Comparison of ENCODE assay signal across 9 cellular contexts in the genomic region with DNA sequence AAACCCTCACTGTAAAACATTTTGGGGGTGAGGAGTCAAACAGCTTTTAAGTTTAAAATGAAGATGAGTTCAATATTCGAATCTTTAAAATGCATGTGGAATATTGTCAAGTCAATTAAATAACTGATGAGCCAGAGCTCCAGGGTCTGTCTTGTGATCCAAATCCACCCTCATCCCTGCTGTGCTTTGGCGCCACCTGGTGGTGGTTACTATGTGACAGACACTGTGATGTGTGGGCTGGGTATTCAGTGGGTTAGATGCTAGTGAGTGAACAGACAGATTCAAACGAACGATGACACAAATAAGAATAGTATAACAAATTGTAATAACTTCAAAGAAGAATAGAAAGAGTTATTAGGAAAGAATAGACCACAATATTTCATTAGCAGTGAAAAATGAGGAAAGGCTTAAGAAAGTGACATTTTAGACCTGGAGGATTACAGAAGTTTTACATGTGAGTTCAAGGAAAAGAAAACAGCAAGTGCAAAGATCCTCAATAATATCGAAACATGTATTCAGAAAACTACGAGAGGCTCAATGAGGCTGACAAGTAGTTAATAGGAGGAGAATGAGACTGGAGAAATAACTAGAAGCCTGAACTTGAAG. TPM values are rescaled to one million over a fixed set of nuclear protein-coding genes. Genes with fewer than 3 reads are reported as not detected.
DNase-seq lines count a peak whose midpoint lies in the region; ATAC-seq and FAIRE-seq lines count a peak whose summit lies in the region.
"Had no signal": no experiment of that assay in that cellular context is flagged by ENCODE, and none has a peak within 500 bp of the region (broad histone marks: within the 10 kb centered on the region; RNA-seq: fewer than 3 reads in every experiment).

No MANE protein-coding gene starts in this region.

- H3K27me3 Mint-ChIP-seq in activated CD8-positive, alpha-beta T cell treated with anti-CD3 and anti-CD28 coated beads, Interleukin-2, amount 10 ng/mL, durations not matched to agents 7 days and 5 days (ENCODE audit: low read depth), result no peaks in the 10 kb centered on the region

- POLR2A ChIA-PET in activated CD8-positive, alpha-beta T cell treated with anti-CD3 and anti-CD28 coated beads, Interleukin-2, amount 10 ng/mL, durations not matched to agents 7 days and 5 days (lab: Charles Lee), result no interaction called here

- CTCF ChIA-PET in activated CD8-positive, alpha-beta T cell treated with anti-CD3 and anti-CD28 coated beads, Interleukin-2, amount 10 ng/mL, durations not matched to agents 7 days and 5 days (lab: Charles Lee), result interaction anchor here (0.6 to 2.7 kb wide), 12 partner anchors 10 to 88 kb away, joined by 3 to 34 read pairs (median 4); no protein-coding TSS in a partner anchor

- H3K36me3 Mint-ChIP-seq in activated CD8-positive, alpha-beta T cell treated with anti-CD3 and anti-CD28 coated beads, Interleukin-2, amount 10 ng/mL, durations not matched to agents 7 days and 5 days (ENCODE audit: low read depth), result no peaks in the 10 kb centered on the region
- H3K36me3 Mint-ChIP-seq: activated naive CD8-positive, alpha-beta T cell had no signal

- no peak overlapping the region for H3K4me3 Mint-ChIP-seq in activated CD8-positive, alpha-beta T cell treated with anti-CD3 and anti-CD28 coated beads, Interleukin-2, amount 10 ng/mL, durations not matched to agents 7 days and 5 days
- H3K4me3 Mint-ChIP-seq: activated naive CD8-positive, alpha-beta T cell had no signal

- H3K9me3 Mint-ChIP-seq in activated CD8-positive, alpha-beta T cell treated with anti-CD3 and anti-CD28 coated beads, Interleukin-2, amount 10 ng/mL, durations not matched to agents 7 days and 5 days (ENCODE audit: insufficient read depth), result no peaks in the 10 kb centered on the region

- DNase-seq in AML-193 (lab: John Stamatoyannopoulos, UW), result peak; percentile 16 to 44
- peak; percentile 55 for DNase-seq in NCI-H510A treated with DMSO at 0.1 percent for 48 hours (lab: John Stamatoyannopoulos, UW)
- peak; percentile 74 for DNase-seq in activated CD8-positive, alpha-beta T cell treated with anti-CD3 and anti-CD28 coated beads, Interleukin-2, amount 10 ng/mL, durations not matched to agents 7 days and 5 days
- DNase-seq in midbrain (lab: John Stamatoyannopoulos, UW), result peak; percentile 85
- peak; percentile 7 to 52 for DNase-seq in stimulated activated CD8-positive, alpha-beta memory T cell treated with anti-CD3 and anti-CD28 coated beads, Interleukin-4, amount 100 ng/mL, for 4 hours (ENCODE audit: low read depth in 2 of 2, low spot score in 1 of 2)

- H3K27ac Mint-ChIP-seq in activated CD8-positive, alpha-beta T cell treated with anti-CD3 and anti-CD28 coated beads, Interleukin-2, amount 10 ng/mL, durations not matched to agents 7 days and 5 days, result no peak overlapping the region
- H3K27ac Mint-ChIP-seq: activated naive CD8-positive, alpha-beta T cell had no signal

- peak; percentile 74 for FAIRE-seq in endometrium (lab: Jason Lieb, UNC)

- ATAC-seq in GM18861 (IDR thresholded peaks at IDR 0.05; ENCODE audit: unreplicated experiment) (peak; percentile 93), HG03064 (IDR thresholded peaks at IDR 0.05; ENCODE audit: low read depth, unreplicated experiment) (peak; percentile 93)
- ATAC-seq in activated CD8-positive, alpha-beta T cell treated with anti-CD3 and anti-CD28 coated beads, Interleukin-2, amount 10 ng/mL, durations not matched to agents 7 days and 5 days, result peak; percentile 89

- H3K4me1 Mint-ChIP-seq in activated CD8-positive, alpha-beta T cell treated with anti-CD3 and anti-CD28 coated beads, Interleukin-2, amount 10 ng/mL, durations not matched to agents 7 days and 5 days (ENCODE audit: low read depth), result no peaks in the 10 kb centered on the region

RNA-seq across cellular contexts. Expression of a gene that starts 51.4 kb away (rescaled TPM):
- total RNA-seq in activated CD8-positive, alpha-beta T cell treated with anti-CD3 and anti-CD28 coated beads, Interleukin-2, amount 10 ng/mL, durations not matched to agents 7 days and 5 days, result not detected

Comparison
In these comparisons a context has a peak if more than half of its experiments do, and no peak if none do; other contexts are left out.
1. Peak in every context shown above with its lines: DNase-seq and ATAC-seq.
2. DNase-seq: peak in every context shown above with its lines; median percentile 85 in midbrain; 74 in activated CD8-positive, alpha-beta T cell treated with anti-CD3 and anti-CD28 coated beads, Interleukin-2, amount 10 ng/mL, durations not matched to agents 7 days and 5 days; 55 in NCI-H510A treated with DMSO at 0.1 percent for 48 hours; 30 in AML-193; 30 in stimulated activated CD8-positive, alpha-beta memory T cell treated with anti-CD3 and anti-CD28 coated beads, Interleukin-4, amount 100 ng/mL, for 4 hours.